8 cellular contexts compared by ENCODE assay signal in genomic region chr11:123590296-123590912, GRCh38.
DNase-seq lines count a peak whose midpoint lies in the region; ATAC-seq, FAIRE-seq and TF ChIP-seq lines count a peak whose summit lies in the region.
"Had no signal": no experiment of that assay in that cellular context is flagged by ENCODE, and none has a peak within 500 bp of the region (broad histone marks: within the 10 kb centered on the region; RNA-seq: fewer than 3 reads in every experiment).

No MANE protein-coding gene starts in this region.

- no peak for TF ChIP-seq CTCF in GM10248 (IDR thresholded peaks at IDR 0.05; ENCODE audit: control extremely low read depth, extremely low read depth, low read depth, missing control alignments)

- no peaks in the 10 kb centered on the region for H3K27me3 ChIP-seq in small intestine (ENCODE audit: control insufficient read depth in 2 of 2, insufficient read depth in 2 of 2, low read length in 2 of 2)
- H3K27me3 ChIP-seq: esophagus muscularis mucosa had no signal

- POLR2A ChIA-PET in GM10248 (lab: Yijun Ruan, JAX) = no interaction called here

- H3K4me1 ChIP-seq in small intestine (ENCODE audit: control insufficient read depth in 2 of 2, insufficient read depth in 1 of 2, low read depth in 1 of 2, low read length in 1 of 2) = peaks cover 7 to 9% of the 10 kb centered on the region in 2 donors

- H3K27ac ChIP-seq in small intestine (ENCODE audit: low read depth in 1 of 2, low read length in 1 of 2) = peak overlapping the region; percentile 73 to 89
- H3K27ac ChIP-seq: esophagus muscularis mucosa had no signal

- peak overlapping the region in 1 of 2 donors; percentile 79 for H3K4me3 ChIP-seq in small intestine (ENCODE audit: low read depth in 1 of 2, low read length in 2 of 2)
- H3K4me3 ChIP-seq: esophagus muscularis mucosa had no signal

- WGBS in small intestine, 3 donors = 17 to 45% (median 37%) methylated on average over 11 of the region's 11 CpGs

- FAIRE-seq in H54 (lab: Jason Lieb, UNC) (peak; percentile 98), small intestine (lab: Jason Lieb, UNC) (no peak)

- no peaks in the 10 kb centered on the region for H3K9me3 ChIP-seq in small intestine (ENCODE audit: control insufficient read depth, low read depth)
- H3K9me3 ChIP-seq: esophagus muscularis mucosa had no signal

- ATAC-seq in left ventricle myocardium superior = peak; percentile 41

- H3K36me3 ChIP-seq in small intestine (ENCODE audit: control insufficient read depth in 2 of 2, insufficient read depth in 2 of 2, low read length in 2 of 2) = peaks cover 0 to 17% of the 10 kb centered on the region in 2 donors

- DNase-seq in H54 (ENCODE audit: insufficient read length, low spot score) (peak; percentile 92), SW480 (ENCODE audit: low spot score) (peak; percentile 92), left ventricle myocardium superior (peak; percentile 38), small intestine (peak; percentile 99), NCI-H2081 treated with DMSO at 0.1 percent for 48 hours (lab: John Stamatoyannopoulos, UW) (no peak), GM10248 (ENCODE audit: extremely low spot score) (no peak), NCI-H146 treated with DMSO at 0.1 percent for 48 hours (lab: John Stamatoyannopoulos, UW; ENCODE audit: unreplicated experiment) (no peak)

- TF ChIP-seq POLR2A in H54 (IDR thresholded peaks at IDR 0.05; ENCODE audit: low read depth, low read length) = no peak

- CTCF ChIA-PET in GM10248 (lab: Yijun Ruan, JAX) = interaction anchor here (1.8 to 4.3 kb wide), 2 partner anchors 9 to 14 kb away, joined by 6 to 23 read pairs; no protein-coding TSS in a partner anchor

- intact Hi-C loops in left ventricle myocardium superior (cut with micrococcal nuclease) = no loop called here

Comparison
In these comparisons a context has a peak if more than half of its experiments do, and no peak if none do; other contexts are left out.
1. DNase-seq: peak in H54 (single experiment), SW480 (single experiment), left ventricle myocardium superior (single experiment) and small intestine (single experiment); none in NCI-H2081 treated with DMSO at 0.1 percent for 48 hours (single experiment), GM10248 (single experiment) and NCI-H146 treated with DMSO at 0.1 percent for 48 hours (single experiment).